In genomic region chr11:134516529-134516928, GRCh38 we compare ENCODE assay signal across 23 cellular contexts.
DNase-seq lines count a peak whose midpoint lies in the region; ATAC-seq and TF ChIP-seq lines count a peak whose summit lies in the region.
"Had no signal": no experiment of that assay in that cellular context is flagged by ENCODE, and none has a peak within 500 bp of the region (broad histone marks: within the 10 kb centered on the region; RNA-seq: fewer than 3 reads in every experiment).

No MANE protein-coding gene starts in this region.

- no peaks in the 10 kb centered on the region for H3F3A ChIP-seq in GM23338 (replicated peaks; ENCODE audit: low read depth)

- H3K23ac ChIP-seq in neuronal stem cell (ENCODE audit: low read depth, low read length, poor library complexity) = no peak overlapping the region

- H3K4me1 ChIP-seq in GM23338 (ENCODE audit: insufficient read depth) (no peaks in the 10 kb centered on the region; the same call in 1 of the 2 replicates), neuronal stem cell (ENCODE audit: control insufficient read depth in 2 of 2, insufficient read depth in 1 of 2, low read depth in 1 of 2, low read length in 2 of 2) (peaks cover 4 to 10% of the 10 kb centered on the region in 2 donors)
- H3K4me1 ChIP-seq: adrenal gland had no signal

- no peaks in the 10 kb centered on the region for H3K79me1 ChIP-seq in neuronal stem cell (ENCODE audit: low read depth, low read length)

- H3K4me2 ChIP-seq in GM23338 = no peak overlapping the region
- H3K4me2 ChIP-seq in neuronal stem cell (ENCODE audit: insufficient read depth, low read length, poor library complexity, severe bottlenecking) = no peak overlapping the region

- H3K18ac ChIP-seq in neuronal stem cell (ENCODE audit: low read length) = peak overlapping the region; percentile 21

- no peak overlapping the region for H3K4me3 ChIP-seq in GM23338
- H3K4me3 ChIP-seq in neuronal stem cell (ENCODE audit: low read length in 2 of 2) = no peak overlapping the region
- H3K4me3 ChIP-seq: adrenal gland, skin epidermis had no signal

- no peak overlapping the region for H3K4ac ChIP-seq in neuronal stem cell (ENCODE audit: low read length)

- H3K9ac ChIP-seq in neuronal stem cell (ENCODE audit: low read depth, low read length, poor library complexity) = peak overlapping the region; percentile 51

- H3K27me3 Mint-ChIP-seq in GM23338 (ENCODE audit: insufficient read depth, low read depth, poor library complexity) = peaks cover 9% of the 10 kb centered on the region
- no peaks in the 10 kb centered on the region for H3K27me3 Mint-ChIP-seq in activated CD4-positive, alpha-beta T cell treated with anti-CD3 and anti-CD28 coated beads, Interleukin-2, amount 10 ng/mL, durations not matched to agents 24 days and 14 days
- H3K27me3 Mint-ChIP-seq: CD4-positive, CD25-positive, alpha-beta regulatory T cell; stimulated activated naive CD8-positive, alpha-beta T cell treated with anti-CD3 and anti-CD28 coated beads, Interleukin-15, Interleukin-2, amounts not matched to agents 100 ng/mL and 50 ng/mL, for 24 hours had no signal

- H3K27ac Mint-ChIP-seq in GM23338 = no peak overlapping the region
- no peak overlapping the region for H3K27ac Mint-ChIP-seq in activated CD4-positive, alpha-beta T cell treated with anti-CD3 and anti-CD28 coated beads, Interleukin-2, amount 10 ng/mL, durations not matched to agents 24 days and 14 days
- H3K27ac Mint-ChIP-seq: CD4-positive, CD25-positive, alpha-beta regulatory T cell; HFFc6; stimulated activated naive CD8-positive, alpha-beta T cell treated with anti-CD3 and anti-CD28 coated beads, Interleukin-15, Interleukin-2, amounts not matched to agents 100 ng/mL and 50 ng/mL, for 24 hours; T-helper 1 cell treated with Interleukin-12 subunit alpha and Interleukin-12 subunit beta and Interleukin-4 antibody, amounts not matched to agents 30 μg/mL and 1 μg/mL, for 36 hours had no signal

- H3K9me3 Mint-ChIP-seq in GM23338 = no peaks in the 10 kb centered on the region; the same call in 2 of the 3 replicates
- no peaks in the 10 kb centered on the region for H3K9me3 Mint-ChIP-seq in activated CD4-positive, alpha-beta T cell treated with anti-CD3 and anti-CD28 coated beads, Interleukin-2, amount 10 ng/mL, durations not matched to agents 24 days and 14 days
- H3K9me3 Mint-ChIP-seq: CD4-positive, CD25-positive, alpha-beta regulatory T cell; stimulated activated naive CD8-positive, alpha-beta T cell treated with anti-CD3 and anti-CD28 coated beads, Interleukin-15, Interleukin-2, amounts not matched to agents 100 ng/mL and 50 ng/mL, for 24 hours; T-helper 1 cell treated with Interleukin-12 subunit alpha and Interleukin-12 subunit beta and Interleukin-4 antibody, amounts not matched to agents 30 μg/mL and 1 μg/mL, for 36 hours had no signal

- no peak overlapping the region for H3K4me3 Mint-ChIP-seq in GM23338
- H3K4me3 Mint-ChIP-seq in activated CD4-positive, alpha-beta T cell treated with anti-CD3 and anti-CD28 coated beads, Interleukin-2, amount 10 ng/mL, durations not matched to agents 24 days and 14 days = no peak overlapping the region
- H3K4me3 Mint-ChIP-seq: CD4-positive, CD25-positive, alpha-beta regulatory T cell; HFFc6; stimulated activated naive CD8-positive, alpha-beta T cell treated with anti-CD3 and anti-CD28 coated beads, Interleukin-15, Interleukin-2, amounts not matched to agents 100 ng/mL and 50 ng/mL, for 24 hours; T-helper 1 cell treated with Interleukin-12 subunit alpha and Interleukin-12 subunit beta and Interleukin-4 antibody, amounts not matched to agents 30 μg/mL and 1 μg/mL, for 36 hours had no signal

- H2BK120ac ChIP-seq in neuronal stem cell (ENCODE audit: low read depth, low read length) = no peak overlapping the region

- H4K8ac ChIP-seq in neuronal stem cell (ENCODE audit: low read depth, low read length) = no peak overlapping the region

- no peaks in the 10 kb centered on the region for H3K36me3 Mint-ChIP-seq in GM23338 (ENCODE audit: low read depth)
- H3K36me3 Mint-ChIP-seq in activated CD4-positive, alpha-beta T cell treated with anti-CD3 and anti-CD28 coated beads, Interleukin-2, amount 10 ng/mL, durations not matched to agents 24 days and 14 days (ENCODE audit: low read depth) = no peaks in the 10 kb centered on the region
- H3K36me3 Mint-ChIP-seq: CD4-positive, CD25-positive, alpha-beta regulatory T cell had no signal

- H2BK12ac ChIP-seq in neuronal stem cell (ENCODE audit: low read length) = no peak overlapping the region

- H4K91ac ChIP-seq in neuronal stem cell (ENCODE audit: low read depth, low read length, poor library complexity) = no peak overlapping the region

- no peak for TF ChIP-seq CTCF in GM23338 (conservative IDR thresholded peaks at IDR 0.05; ENCODE audit: low read depth in 2 of 2)

- peak overlapping the region; percentile 42 for H2BK5ac ChIP-seq in neuronal stem cell (ENCODE audit: low read length)

- H3K9me2 ChIP-seq in GM23338 (ENCODE audit: insufficient read depth) = no peaks in the 10 kb centered on the region; the same call in 1 of the 2 replicates

- intact Hi-C loops in activated CD4-positive, alpha-beta T cell treated with anti-CD3 and anti-CD28 coated beads, Interleukin-2, amount 10 ng/mL, durations not matched to agents 24 days and 14 days (cut with micrococcal nuclease) = no loop called here

- no peak overlapping the region for H2AFZ ChIP-seq in GM23338
- no peak overlapping the region for H2AFZ ChIP-seq in neuronal stem cell (ENCODE audit: low read length)

- H3K14ac ChIP-seq in neuronal stem cell (ENCODE audit: low read length) = no peak overlapping the region

- H3K79me2 ChIP-seq in GM23338 (replicated peaks; ENCODE audit: insufficient read depth) = no peaks in the 10 kb centered on the region

- DNase-seq in DMS79 treated with DMSO at 0.1 percent for 48 hours (lab: John Stamatoyannopoulos, UW) (peak; percentile 52), DMS79 (lab: John Stamatoyannopoulos, UW) (no peak), GM23338 (ENCODE audit: low spot score) (peak; percentile 31), NCI-H82 treated with DMSO at 0.1 percent for 48 hours (lab: John Stamatoyannopoulos, UW; ENCODE audit: unreplicated experiment) (peak; percentile 1), neuronal stem cell (ENCODE audit: low spot score) (no peak), NCI-H2081 (lab: John Stamatoyannopoulos, UW) (no peak)
- no peak for DNase-seq in activated CD4-positive, alpha-beta T cell treated with anti-CD3 and anti-CD28 coated beads, Interleukin-2, amount 50 U/mL, for 4 hours
- no peak for DNase-seq in activated CD4-positive, alpha-beta T cell treated with anti-CD3 and anti-CD28 coated beads, Interleukin-2, amount 10 ng/mL, durations not matched to agents 24 days and 14 days
- DNase-seq: 8988T; activated CD4-positive, alpha-beta T cell treated with anti-CD3 and anti-CD28 coated beads for 1 hour; CD4-positive, CD25-positive, alpha-beta regulatory T cell; foreskin melanocyte; GDM1; HFFc6; KBM-7; mesendoderm; NCI-H1417 treated with DMSO at 0.1 percent for 48 hours; occipital lobe; RPMI8226 had no signal

- H3K27ac ChIP-seq in GM23338 (ENCODE audit: low read depth) = no peak overlapping the region
- H3K27ac ChIP-seq in neuronal stem cell (replicated peaks; ENCODE audit: low read length) = no peak overlapping the region
- H3K27ac ChIP-seq: adrenal gland, skin epidermis had no signal

- peak; percentile 61 for ATAC-seq in GM23338

- H3K27me3 ChIP-seq in GM23338 (ENCODE audit: insufficient read depth) = no peaks in the 10 kb centered on the region
- peaks cover 0 to 41% (median 0%) of the 10 kb centered on the region in 3 experiments for H3K27me3 ChIP-seq in neuronal stem cell (ENCODE audit: control insufficient read depth in 3 of 3, insufficient read depth in 3 of 3, low read depth in 1 of 3, low read length in 3 of 3)
- H3K27me3 ChIP-seq: adrenal gland had no signal

- H2BK15ac ChIP-seq in neuronal stem cell (ENCODE audit: low read length) = no peak overlapping the region

- WGBS in neuronal stem cell (ENCODE audit: extremely low coverage in 2 of 2, insufficient read length in 2 of 2, insufficient replicate concordance in 1 of 2), 2 donors = no CpG with 5 or more reads among the region's 9 CpGs

- no peaks in the 10 kb centered on the region for H3K36me3 ChIP-seq in GM23338 (ENCODE audit: insufficient read depth)
- no peaks in the 10 kb centered on the region for H3K36me3 ChIP-seq in neuronal stem cell (replicated peaks in 1 of 2; ENCODE audit: control insufficient read depth in 2 of 2, insufficient read depth in 2 of 2, low read length in 2 of 2)
- H3K36me3 ChIP-seq: adrenal gland had no signal

- no peaks in the 10 kb centered on the region for H4K20me1 ChIP-seq in GM23338 (replicated peaks; ENCODE audit: insufficient read depth)

- no peak overlapping the region for H2AK5ac ChIP-seq in neuronal stem cell (ENCODE audit: low read depth, low read length)

- H3K9me3 ChIP-seq in neuronal stem cell (replicated peaks in 1 of 2; ENCODE audit: control insufficient read depth in 2 of 2, insufficient read depth in 1 of 2, low read depth in 1 of 2, low read length in 2 of 2) = no peaks in the 10 kb centered on the region
- H3K9me3 ChIP-seq: adrenal gland had no signal

- H3K4me1 Mint-ChIP-seq in GM23338 = peaks cover 17% of the 10 kb centered on the region
- H3K4me1 Mint-ChIP-seq in activated CD4-positive, alpha-beta T cell treated with anti-CD3 and anti-CD28 coated beads, Interleukin-2, amount 10 ng/mL, durations not matched to agents 24 days and 14 days = no peaks in the 10 kb centered on the region

TF ChIP-seq in GM23338, 12 proteins besides CTCF, POLR2A, EP300 and RAD21 (continues in another document):
- TF ChIP-seq, protein P1, sequence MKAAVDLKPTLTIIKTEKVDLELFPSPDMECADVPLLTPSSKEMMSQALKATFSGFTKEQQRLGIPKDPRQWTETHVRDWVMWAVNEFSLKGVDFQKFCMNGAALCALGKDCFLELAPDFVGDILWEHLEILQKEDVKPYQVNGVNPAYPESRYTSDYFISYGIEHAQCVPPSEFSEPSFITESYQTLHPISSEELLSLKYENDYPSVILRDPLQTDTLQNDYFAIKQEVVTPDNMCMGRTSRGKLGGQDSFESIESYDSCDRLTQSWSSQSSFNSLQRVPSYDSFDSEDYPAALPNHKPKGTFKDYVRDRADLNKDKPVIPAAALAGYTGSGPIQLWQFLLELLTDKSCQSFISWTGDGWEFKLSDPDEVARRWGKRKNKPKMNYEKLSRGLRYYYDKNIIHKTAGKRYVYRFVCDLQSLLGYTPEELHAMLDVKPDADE (IDR thresholded peaks at IDR 0.05) = no peak
- TF ChIP-seq ZNF331 (CRISPR knock-in tag; IDR thresholded peaks at IDR 0.05; ENCODE audit: low read depth) (no peak), NANOG (IDR thresholded peaks at IDR 0.05; ENCODE audit: borderline replicate concordance) (no peak), EZH2 (IDR thresholded peaks at IDR 0.05; ENCODE audit: low read depth, unreplicated experiment) (no peak), STAT1 (IDR thresholded peaks at IDR 0.05; ENCODE audit: unreplicated experiment) (no peak)

Comparison
In these comparisons a context has a peak if more than half of its experiments do, and no peak if none do; other contexts are left out.
1. DNase-seq: peak in DMS79 treated with DMSO at 0.1 percent for 48 hours (single experiment), GM23338 (single experiment) and NCI-H82 treated with DMSO at 0.1 percent for 48 hours (single experiment); none in DMS79 (single experiment), neuronal stem cell (single experiment), NCI-H2081 (0 of 2), activated CD4-positive, alpha-beta T cell treated with anti-CD3 and anti-CD28 coated beads, Interleukin-2, amount 50 U/mL, for 4 hours (0 of 2) and activated CD4-positive, alpha-beta T cell treated with anti-CD3 and anti-CD28 coated beads, Interleukin-2, amount 10 ng/mL, durations not matched to agents 24 days and 14 days (single experiment).